Comparison of ENCODE assay signal across 1 cellular context in the genomic region with DNA sequence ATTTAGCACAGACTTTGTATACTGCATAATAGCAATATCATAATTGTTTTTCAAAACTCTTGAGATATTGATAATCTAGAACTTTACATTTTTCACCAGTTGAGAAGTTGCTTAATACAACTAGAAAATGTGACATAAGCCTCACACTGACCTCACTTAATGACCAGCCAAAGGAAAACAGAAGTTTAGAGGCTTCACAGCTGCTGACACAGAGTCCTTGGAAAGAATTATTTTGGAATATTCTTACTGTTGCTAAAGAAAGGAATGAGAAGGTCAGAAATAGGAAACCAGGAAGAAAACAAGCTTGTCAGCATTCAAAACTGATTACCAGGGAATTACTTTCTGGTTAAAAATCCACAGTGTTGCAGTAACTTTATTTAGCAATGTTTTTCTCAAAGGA.
TF ChIP-seq lines count a peak whose summit lies in the region.

No MANE protein-coding gene starts in this region.

TF ChIP-seq in K562, 482 proteins besides CTCF, POLR2A, EP300 and RAD21 (continued from another document):
- TF ChIP-seq ELF2 (CRISPR knock-in tag; IDR thresholded peaks at IDR 0.05) (0 out of 2 replicates have a peak, but pooled peaks have one; percentile 38), ETV1 (tag; conservative IDR thresholded peaks at IDR 0.05; ENCODE audit: low read depth) (no peak), CXXC5 (CRISPR knock-in tag; IDR thresholded peaks at IDR 0.05) (no peak), STAG1 (CRISPR knock-in tag; IDR thresholded peaks at IDR 0.05; ENCODE audit: borderline replicate concordance) (no peak), PHF8 (IDR thresholded peaks at IDR 0.05; ENCODE audit: borderline replicate concordance, low read length) (no peak)
- TF ChIP-seq, protein P1, sequence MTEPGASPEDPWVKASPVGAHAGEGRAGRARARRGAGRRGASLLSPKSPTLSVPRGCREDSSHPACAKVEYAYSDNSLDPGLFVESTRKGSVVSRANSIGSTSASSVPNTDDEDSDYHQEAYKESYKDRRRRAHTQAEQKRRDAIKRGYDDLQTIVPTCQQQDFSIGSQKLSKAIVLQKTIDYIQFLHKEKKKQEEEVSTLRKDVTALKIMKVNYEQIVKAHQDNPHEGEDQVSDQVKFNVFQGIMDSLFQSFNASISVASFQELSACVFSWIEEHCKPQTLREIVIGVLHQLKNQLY (CRISPR knock-in tag; conservative IDR thresholded peaks at IDR 0.05), result no peak
